32 cellular contexts compared by ENCODE assay signal in genomic region chr6:134930463-134930862, GRCh38. TPM values are rescaled to one million over a fixed set of nuclear protein-coding genes. Genes with fewer than 3 reads are reported as not detected.
"Had no signal": no experiment of that assay in that cellular context is flagged by ENCODE, and none has a peak within 500 bp of the region (broad histone marks: within the 10 kb centered on the region; RNA-seq: fewer than 3 reads in every experiment).

No MANE protein-coding gene starts in this region.

- H3K27me3 ChIP-seq: adrenal gland, ascending aorta, breast epithelium, cardiac muscle cell, colonic mucosa, esophagus squamous epithelium, foreskin keratinocyte, gastrocnemius medialis, heart left ventricle had no signal

- H3K27ac ChIP-seq: adrenal gland, ascending aorta, breast epithelium, cardiac muscle cell, colonic mucosa, epithelial cell of prostate, esophagus squamous epithelium, foreskin keratinocyte, gastrocnemius medialis, heart left ventricle had no signal

- H3K9me3 ChIP-seq: adrenal gland, ascending aorta, breast epithelium, colonic mucosa, esophagus squamous epithelium, gastrocnemius medialis, heart left ventricle had no signal

- ATAC-seq: activated CD4-positive, alpha-beta T cell treated with anti-CD3 and anti-CD28 coated beads for 36 hours; activated CD8-positive, alpha-beta memory T cell treated with anti-CD3 and anti-CD28 coated beads, Interleukin-2, amount 10 ng/mL, durations not matched to agents 7 days and 5 days; activated CD8-positive, alpha-beta T cell treated with anti-CD3 and anti-CD28 coated beads, Interleukin-2, amount 10 ng/mL, durations not matched to agents 7 days and 5 days; activated naive CD8-positive, alpha-beta T cell treated with anti-CD3 and anti-CD28 coated beads, Interleukin-2, amount 50 U/mL, for 24 hours; foreskin keratinocyte; gastrocnemius medialis; heart left ventricle; T-cell had no signal

- DNase-seq: activated CD4-positive, alpha-beta memory T cell treated with anti-CD3 and anti-CD28 coated beads for 36 hours; activated CD4-positive, alpha-beta T cell treated with anti-CD3 and anti-CD28 coated beads for 36 hours; activated CD4-positive, alpha-beta T cell treated with anti-CD3 and anti-CD28 coated beads, Interleukin-2, amount 10 ng/mL, durations not matched to agents 24 days and 14 days; activated CD4-positive, CD25-positive, alpha-beta regulatory T cell; activated CD4-positive, CD25-positive, alpha-beta regulatory T cell treated with anti-CD3 and anti-CD28 coated beads, Interleukin-2, amount 50 U/mL, for 72 hours; activated CD8-positive, alpha-beta memory T cell treated with anti-CD3 and anti-CD28 coated beads, Interleukin-2, amount 10 ng/mL, durations not matched to agents 7 days and 5 days; activated CD8-positive, alpha-beta memory T cell treated with anti-CD3 and anti-CD28 coated beads, Interleukin-2, amount 50 U/mL, for 4 hours; activated CD8-positive, alpha-beta T cell treated with anti-CD3 and anti-CD28 coated beads, Interleukin-2, amount 10 ng/mL, durations not matched to agents 7 days and 5 days; activated effector memory CD4-positive, alpha-beta T cell treated with anti-CD3 and anti-CD28 coated beads, Interleukin-2, amount 50 U/mL, for 16 hours; activated naive CD4-positive, alpha-beta T cell treated with anti-CD3 and anti-CD28 coated beads for 36 hours; activated naive CD8-positive, alpha-beta T cell treated with anti-CD3 and anti-CD28 coated beads for 36 hours; activated naive CD8-positive, alpha-beta T cell treated with anti-CD3 and anti-CD28 coated beads, Interleukin-2, amount 50 U/mL, for 24 hours; activated T-cell treated with anti-CD3 and anti-CD28 coated beads, Interleukin-2, amount 50 U/mL, for 1 hour; activated T-cell treated with anti-CD3 and anti-CD28 coated beads, Interleukin-2, amount 50 U/mL, for 48 hours; adrenal gland; central memory CD4-positive, alpha-beta T cell; cerebellar nuclear complex; colonic mucosa; effector CD8-positive, alpha-beta T cell; esophagus squamous epithelium; foreskin keratinocyte; gastrocnemius medialis; glutamatergic neuron; heart left ventricle; T-cell; T1000 had no signal

- H3K36me3 ChIP-seq: adrenal gland, ascending aorta, breast epithelium, cardiac muscle cell, colonic mucosa, esophagus squamous epithelium, gastrocnemius medialis, heart left ventricle had no signal

- H3K4me1 ChIP-seq: adrenal gland, ascending aorta, breast epithelium, colonic mucosa, esophagus squamous epithelium, gastrocnemius medialis had no signal

- FAIRE-seq: endometrium, endothelial cell of umbilical vein had no signal

- H3K4me3 ChIP-seq: adrenal gland, ascending aorta, breast epithelium, cardiac muscle cell, colonic mucosa, esophagus squamous epithelium, gastrocnemius medialis, heart left ventricle had no signal

RNA-seq across cellular contexts. Expression of gene ALDH8A1, which starts 19.4 kb away (rescaled TPM):
- total RNA-seq: ascending aorta had no signal
